ENCODE assay signal across 8 cellular contexts in the genomic region with DNA sequence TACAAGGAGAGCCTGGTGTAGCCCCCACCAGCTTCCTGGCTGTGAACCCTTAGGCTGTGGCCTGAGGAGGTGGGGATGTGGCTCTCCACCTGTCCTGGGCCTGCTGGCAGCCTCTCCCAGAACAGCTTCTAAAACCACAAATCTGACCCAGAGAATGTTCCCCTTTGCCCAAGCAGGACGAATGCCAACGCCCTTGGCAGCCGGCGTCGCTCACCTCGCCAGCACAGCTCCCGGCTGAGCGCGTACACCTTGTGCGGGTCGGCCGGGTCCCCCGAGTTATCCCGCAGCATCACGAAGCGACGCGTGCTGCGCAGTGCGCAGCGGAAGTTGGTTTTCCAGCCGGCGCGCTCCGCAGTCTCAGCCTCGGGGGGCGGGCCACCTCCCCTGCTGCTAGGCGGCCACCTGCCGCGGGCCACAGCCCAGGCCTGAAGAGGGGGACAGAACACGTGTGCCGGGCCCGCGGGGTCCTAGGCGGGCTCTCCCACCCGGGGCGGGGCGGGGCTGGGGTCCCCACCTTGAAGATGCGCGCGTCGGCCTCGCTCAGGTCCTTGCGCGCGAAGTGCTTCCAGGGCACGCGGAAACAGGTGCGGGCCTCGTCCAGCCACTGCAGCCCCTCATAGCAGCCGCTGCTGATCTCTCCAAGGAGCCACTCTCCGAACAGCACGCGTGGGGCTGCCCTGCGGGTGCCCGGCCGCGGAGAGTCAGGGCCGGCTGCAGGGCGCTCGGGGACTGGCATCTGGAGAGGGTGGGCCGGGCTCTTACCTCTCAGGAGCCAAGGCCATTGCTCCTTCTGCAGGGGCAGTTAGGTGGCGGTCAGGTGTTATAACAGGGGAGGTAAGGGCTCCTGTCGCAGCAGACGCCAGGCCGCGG. TPM values are rescaled to one million over a fixed set of nuclear protein-coding genes. Genes with fewer than 3 reads are reported as not detected.
DNase-seq lines count a peak whose midpoint lies in the region; ATAC-seq and TF ChIP-seq lines count a peak whose summit lies in the region.

No MANE protein-coding gene starts in this region.

- POLR2A ChIA-PET in PC-3 (lab: Charles Lee; ENCODE audit: unreplicated experiment): interaction anchor here (0.5 to 0.7 kb wide), 5 partner anchors 29 to 161 kb away, joined by 3 to 16 read pairs (median 6); partner anchors contain the start of gene PHRF1
- POLR2A ChIA-PET in naive thymus-derived CD4-positive, alpha-beta T cell (lab: Charles Lee): interaction anchor here (0.6 to 2.5 kb wide), 15 partner anchors 14 to 390 kb away, joined by 3 to 14 read pairs (median 3); partner anchors contain the start of genes HRAS, PHRF1 and TALDO1

- H4K20me1 ChIP-seq in PC-3 (ENCODE audit: low read length): peaks cover 18% of the 10 kb centered on the region

- peak overlapping the region; percentile 65 for H3K9ac ChIP-seq in PC-3 (ENCODE audit: low read length)

- peak overlapping the region; percentile 67 for H3K27ac ChIP-seq in PC-3 (ENCODE audit: low read length)
- H3K27ac ChIP-seq in naive thymus-derived CD4-positive, alpha-beta T cell (ENCODE audit: low read depth, low read length): peak overlapping the region; percentile 95

- H3K27me3 ChIP-seq in PC-3 (ENCODE audit: low read length): no peaks in the 10 kb centered on the region
- H3K27me3 ChIP-seq in naive thymus-derived CD4-positive, alpha-beta T cell (ENCODE audit: control insufficient read depth in 2 of 2, insufficient read depth in 2 of 2, low read length in 2 of 2): no peaks in the 10 kb centered on the region

- H3K27ac Mint-ChIP-seq in effector memory CD8-positive, alpha-beta T cell: peak overlapping the region; percentile 89 to 90
- peak overlapping the region; percentile 83 to 97 (median 91) for H3K27ac Mint-ChIP-seq in naive thymus-derived CD4-positive, alpha-beta T cell

- intact Hi-C loops in PC-3 (cut with micrococcal nuclease): loop anchor here (10.0 kb wide), 1 partner anchor 50 kb away; the partner anchor contains the start of genes LMNTD2 and RASSF7
- intact Hi-C loops in naive thymus-derived CD4-positive, alpha-beta T cell (cut with micrococcal nuclease): loop anchor here (1.0 kb wide), 5 partner anchors 27 to 108 kb away; partner anchors contain the start of genes DEAF1 (in 2 of the 2), TMEM80 (in 2 of the 2), LMNTD2 (in 1 of the 2) and PHRF1 (in 1 of the 2)

- H3K36me3 Mint-ChIP-seq in effector memory CD8-positive, alpha-beta T cell (ENCODE audit: insufficient read depth): peaks cover 67% of the 10 kb centered on the region
- peaks cover 0 to 13% (median 0%) of the 10 kb centered on the region in 5 donors for H3K36me3 Mint-ChIP-seq in naive thymus-derived CD4-positive, alpha-beta T cell

- peak overlapping the region; percentile 79 for H3K4me3 ChIP-seq in PC-3 (ENCODE audit: low read length)
- peak overlapping the region; percentile 97 for H3K4me3 ChIP-seq in naive thymus-derived CD4-positive, alpha-beta T cell (ENCODE audit: low read length)

- H3K4me1 ChIP-seq in PC-3 (ENCODE audit: insufficient read depth, low read length): peaks cover 28% of the 10 kb centered on the region
- H3K4me1 ChIP-seq in naive thymus-derived CD4-positive, alpha-beta T cell (ENCODE audit: control insufficient read depth in 2 of 2, insufficient read depth in 2 of 2, low read length in 2 of 2): peaks cover 8 to 22% of the 10 kb centered on the region in 2 donors

- no peaks in the 10 kb centered on the region for H3K9me3 ChIP-seq in PC-3 (ENCODE audit: low read length)
- no peaks in the 10 kb centered on the region for H3K9me3 ChIP-seq in naive thymus-derived CD4-positive, alpha-beta T cell (ENCODE audit: control insufficient read depth in 2 of 3, low read length in 3 of 3)

- H3K4me1 Mint-ChIP-seq in effector memory CD8-positive, alpha-beta T cell (ENCODE audit: low read depth in 2 of 2): peaks cover 6 to 21% of the 10 kb centered on the region in 2 donors
- peaks cover 0 to 22% (median 15%) of the 10 kb centered on the region in 7 donors for H3K4me1 Mint-ChIP-seq in naive thymus-derived CD4-positive, alpha-beta T cell

- CTCF ChIA-PET in PC-3 (lab: Charles Lee): no interaction called here
- CTCF ChIA-PET in naive thymus-derived CD4-positive, alpha-beta T cell (lab: Charles Lee): no interaction called here

- H3K4me2 ChIP-seq in PC-3 (ENCODE audit: low read length): peak overlapping the region; percentile 96

- BruUV-seq in PC-3 (replicated peaks; lab: Mats Ljungman, UMichigan): no TSS peak

- peaks cover 8% of the 10 kb centered on the region; the same call in 1 of the 2 replicates for H3K79me2 ChIP-seq in PC-3 (ENCODE audit: low read length)

- TF ChIP-seq CTCF in PC-3 (conservative IDR thresholded peaks at IDR 0.05; ENCODE audit: low read depth, low read length) (no peak), GM20000 (IDR thresholded peaks at IDR 0.05; ENCODE audit: extremely low read depth, missing control alignments) (no peak)

- H3K27me3 Mint-ChIP-seq in effector memory CD8-positive, alpha-beta T cell: no peaks in the 10 kb centered on the region
- H3K27me3 Mint-ChIP-seq in naive thymus-derived CD4-positive, alpha-beta T cell: no peaks in the 10 kb centered on the region

- no peak overlapping the region for H2AFZ ChIP-seq in PC-3 (ENCODE audit: low read length)

- peak overlapping the region; percentile 85 to 87 for H3K4me3 Mint-ChIP-seq in effector memory CD8-positive, alpha-beta T cell
- H3K4me3 Mint-ChIP-seq in naive thymus-derived CD4-positive, alpha-beta T cell: peak overlapping the region; percentile 80 to 94 (median 92)

- no peaks in the 10 kb centered on the region for H3K9me2 ChIP-seq in PC-3 (replicated peaks; ENCODE audit: low read length)

- DNase-seq in PC-3 (peak; percentile 77), NOMO-1 treated with DMSO at 0.1 percent for 48 hours (lab: John Stamatoyannopoulos, UW; ENCODE audit: unreplicated experiment) (no peak), GM20000 (ENCODE audit: low spot score) (no peak)
- no peak for DNase-seq in effector memory CD8-positive, alpha-beta T cell
- peak in 1 of 9 donors; percentile 42 for DNase-seq in naive thymus-derived CD4-positive, alpha-beta T cell
- no peak for DNase-seq in stimulated activated CD4-positive, alpha-beta T cell treated with anti-CD3 and anti-CD28 coated beads, Interleukin-4, amount 100 ng/mL, for 1 hour

- H3K36me3 ChIP-seq in PC-3 (ENCODE audit: low read depth, low read length): peaks cover 23% of the 10 kb centered on the region
- H3K36me3 ChIP-seq in naive thymus-derived CD4-positive, alpha-beta T cell (ENCODE audit: control insufficient read depth in 2 of 3, insufficient read depth in 3 of 3, low read length in 3 of 3): peaks cover 0 to 43% (median 22%) of the 10 kb centered on the region in 3 experiments

- H3K9me3 Mint-ChIP-seq in effector memory CD8-positive, alpha-beta T cell: no peaks in the 10 kb centered on the region
- peaks cover 0 to 2% (median 0%) of the 10 kb centered on the region in 11 donors for H3K9me3 Mint-ChIP-seq in naive thymus-derived CD4-positive, alpha-beta T cell

- H3F3A ChIP-seq in PC-3 (ENCODE audit: low read length, unreplicated experiment): peaks cover 7% of the 10 kb centered on the region

- ATAC-seq in GM21390 (IDR thresholded peaks at IDR 0.05; ENCODE audit: unreplicated experiment): peak; percentile 2
- ATAC-seq in PC-3: peak; percentile 24
- no peak for ATAC-seq in effector memory CD8-positive, alpha-beta T cell (replicated peaks)
- ATAC-seq in naive thymus-derived CD4-positive, alpha-beta T cell: no peak
- ATAC-seq in GM21737 (IDR thresholded peaks at IDR 0.05; ENCODE audit: unreplicated experiment): no peak

RNA-seq across cellular contexts. Expression of gene IRF7, which starts 0.9 kb away (rescaled TPM):
- total RNA-seq in PC-3 (2014; rRNA removed): 80.8 and 95.7 TPM in 2 replicates
- 100 to 1,000 TPM in 1 of 5 experiments, 10 to 100 TPM in 4; 57.0 to 134 (median 64.6) TPM for total RNA-seq in naive thymus-derived CD4-positive, alpha-beta T cell
- 10 to 100 TPM; 25.9 to 50.0 TPM for polyA plus RNA-seq in naive thymus-derived CD4-positive, alpha-beta T cell

RNA-seq across cellular contexts. Expression of gene CDHR5, which starts 9.9 kb away (rescaled TPM):
- not detected in 2 replicates for total RNA-seq in PC-3 (2014; rRNA removed)
- not detected for total RNA-seq in naive thymus-derived CD4-positive, alpha-beta T cell
- polyA plus RNA-seq in naive thymus-derived CD4-positive, alpha-beta T cell: not detected

RNA-seq across cellular contexts. Expression of gene SCT, which starts 12.2 kb away (rescaled TPM):
- 2.2 TPM in 1 of 2 replicates, not detected in the other for total RNA-seq in PC-3 (2014; rRNA removed)
- not detected for total RNA-seq in naive thymus-derived CD4-positive, alpha-beta T cell
- polyA plus RNA-seq in naive thymus-derived CD4-positive, alpha-beta T cell: not detected

RNA-seq across cellular contexts. Expression of gene DRD4, which starts 22.3 kb away (rescaled TPM):
- 0.11 TPM in 1 of 2 replicates, not detected in the other for total RNA-seq in PC-3 (2014; rRNA removed)
- total RNA-seq in naive thymus-derived CD4-positive, alpha-beta T cell: 1 to 10 TPM in 2 of 5 experiments, under 1 TPM in 3; 0.27 to 1.9 (median 0.75) TPM
- polyA plus RNA-seq in naive thymus-derived CD4-positive, alpha-beta T cell: not detected

RNA-seq across cellular contexts. Expression of gene PHRF1, which starts 38.5 kb away (rescaled TPM):
- 41.4 and 52.4 TPM in 2 replicates for total RNA-seq in PC-3 (2014; rRNA removed)
- 10 to 100 TPM; 47.3 to 55.2 (median 49.4) TPM for total RNA-seq in naive thymus-derived CD4-positive, alpha-beta T cell
- 10 to 100 TPM in 1 of 2 donors, 1 to 10 TPM in 1; 6.2 to 22.1 TPM for polyA plus RNA-seq in naive thymus-derived CD4-positive, alpha-beta T cell

Comparison
In these comparisons a context has a peak if more than half of its experiments do, and no peak if none do; other contexts are left out.
1. ATAC-seq: peak in GM21390 (single experiment) and PC-3 (single experiment); none in effector memory CD8-positive, alpha-beta T cell (single experiment), naive thymus-derived CD4-positive, alpha-beta T cell (single experiment) and GM21737 (single experiment).